In the genomic region with DNA sequence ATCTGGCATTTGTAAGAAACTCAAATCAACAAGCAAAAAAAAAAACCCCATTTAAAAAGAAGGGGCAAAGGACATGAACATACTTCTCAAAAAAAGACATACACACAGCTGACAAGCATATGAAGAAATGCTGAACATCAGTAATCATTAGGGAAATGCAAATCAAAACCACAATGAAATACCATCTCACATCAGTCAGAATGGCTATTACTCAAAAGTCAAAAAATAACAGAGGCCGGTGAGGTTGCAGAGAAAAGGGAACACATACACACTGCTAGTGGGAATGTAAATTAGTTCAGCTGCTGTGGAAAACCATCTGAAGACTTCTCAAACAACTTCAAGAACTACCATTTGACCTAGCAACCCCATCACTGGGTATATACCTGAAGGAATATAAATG, we compare ENCODE assay signal across 16 cellular contexts.
DNase-seq lines count a peak whose midpoint lies in the region; ATAC-seq, FAIRE-seq and TF ChIP-seq lines count a peak whose summit lies in the region.
"Had no signal": no experiment of that assay in that cellular context is flagged by ENCODE, and none has a peak within 500 bp of the region (broad histone marks: within the 10 kb centered on the region; RNA-seq: fewer than 3 reads in every experiment).

No MANE protein-coding gene starts in this region.

- H3K4me1 Mint-ChIP-seq in Calu3 (ENCODE audit: low read depth, unreplicated experiment) = peaks cover 14% of the 10 kb centered on the region
- H3K4me1 Mint-ChIP-seq: activated B cell treated with CpG ODN at 0.5 μM for 24 hours, brain had no signal

- H3K36me3 Mint-ChIP-seq in Calu3 (ENCODE audit: insufficient read depth, unreplicated experiment) = no peaks in the 10 kb centered on the region

- TF ChIP-seq CTCF in bronchial epithelial cell (IDR thresholded peaks at IDR 0.05; ENCODE audit: insufficient read depth, low read length, severe bottlenecking) = no peak
- TF ChIP-seq CTCF in Calu3 (IDR thresholded peaks at IDR 0.05; ENCODE audit: unreplicated experiment) = no peak

- intact Hi-C loops in Calu3 (cut with micrococcal nuclease; ENCODE audit: unreplicated experiment) = no loop called here

- no peak overlapping the region for H3K4me3 Mint-ChIP-seq in Calu3 (ENCODE audit: low read depth, unreplicated experiment)
- H3K4me3 Mint-ChIP-seq: activated B cell treated with CpG ODN at 0.5 μM for 24 hours; activated T-cell treated with anti-CD3 and anti-CD28 coated beads, Interleukin-2, amount 50 U/mL, for 4 hours; brain had no signal

- no TSS peak for BruUV-seq in Calu3 (replicated peaks; lab: Mats Ljungman, UMichigan)

- CTCF ChIA-PET in Calu3 (lab: Charles Lee) = no interaction called here

- H3K9me3 Mint-ChIP-seq in Calu3 (ENCODE audit: low read depth, unreplicated experiment) = no peaks in the 10 kb centered on the region
- H3K9me3 Mint-ChIP-seq: activated B cell treated with CpG ODN at 0.5 μM for 24 hours; activated T-cell treated with anti-CD3 and anti-CD28 coated beads, Interleukin-2, amount 50 U/mL, for 4 hours had no signal

- ATAC-seq in HG03039 (IDR thresholded peaks at IDR 0.05; ENCODE audit: unreplicated experiment) = peak; percentile 67
- ATAC-seq: activated T-cell treated with anti-CD3 and anti-CD28 coated beads, Interleukin-2, amount 50 U/mL, for 4 hours had no signal

- H3K27me3 ChIP-seq in bronchial epithelial cell (ENCODE audit: control insufficient read depth, insufficient read depth, low read length) = no peaks in the 10 kb centered on the region
- H3K27me3 ChIP-seq: SJSA1 had no signal

- H3K4me3 ChIP-seq in bronchial epithelial cell (ENCODE audit: low read depth, low read length) = no peak overlapping the region
- H3K4me3 ChIP-seq: SJSA1 had no signal

- H3K27me3 Mint-ChIP-seq in Calu3 (ENCODE audit: unreplicated experiment) = no peaks in the 10 kb centered on the region
- H3K27me3 Mint-ChIP-seq: activated B cell treated with CpG ODN at 0.5 μM for 24 hours had no signal

- H3K27ac Mint-ChIP-seq in Calu3 (ENCODE audit: unreplicated experiment) = no peak overlapping the region
- H3K27ac Mint-ChIP-seq: activated B cell treated with CpG ODN at 0.5 μM for 24 hours, brain had no signal

- no peak for FAIRE-seq in bronchial epithelial cell (lab: Jason Lieb, UNC)
- FAIRE-seq: H54 had no signal

- DNase-seq in NOMO-1 treated with DMSO at 0.1 percent for 48 hours (lab: John Stamatoyannopoulos, UW; ENCODE audit: unreplicated experiment) = peak; percentile 38
- no peak for DNase-seq in NOMO-1 treated with dmso at 0.1 percent for 144 hours (lab: John Stamatoyannopoulos, UW; ENCODE audit: unreplicated experiment)
- peak; percentile 34 for DNase-seq in bronchial epithelial cell (ENCODE audit: low read depth)
- DNase-seq in nucleus accumbens (lab: John Stamatoyannopoulos, UW) = no peak
- DNase-seq in pons (ENCODE audit: low spot score) = no peak
- DNase-seq in Calu3 = no peak
- DNase-seq in activated CD4-positive, alpha-beta T cell treated with anti-CD3 and anti-CD28 coated beads, Interleukin-2, amount 50 U/mL, for 4 hours = no peak
- DNase-seq: activated B cell treated with CpG ODN at 0.5 μM for 24 hours; activated T-cell treated with anti-CD3 and anti-CD28 coated beads, Interleukin-2, amount 50 U/mL, for 4 hours; DMS153; NCI-H1092 treated with DMSO at 0.1 percent for 48 hours; substantia nigra had no signal

- no peaks in the 10 kb centered on the region for H3K36me3 ChIP-seq in bronchial epithelial cell (ENCODE audit: control insufficient read depth, insufficient read depth, low read length)
- H3K36me3 ChIP-seq: SJSA1 had no signal

Comparison
In these comparisons a context has a peak if more than half of its experiments do, and no peak if none do; other contexts are left out.
1. DNase-seq: peak in NOMO-1 treated with DMSO at 0.1 percent for 48 hours (single experiment) and bronchial epithelial cell (single experiment); none in NOMO-1 treated with dmso at 0.1 percent for 144 hours (single experiment), nucleus accumbens (0 of 56), pons (single experiment), Calu3 (single experiment) and activated CD4-positive, alpha-beta T cell treated with anti-CD3 and anti-CD28 coated beads, Interleukin-2, amount 50 U/mL, for 4 hours (0 of 2).